In the genomic region with DNA sequence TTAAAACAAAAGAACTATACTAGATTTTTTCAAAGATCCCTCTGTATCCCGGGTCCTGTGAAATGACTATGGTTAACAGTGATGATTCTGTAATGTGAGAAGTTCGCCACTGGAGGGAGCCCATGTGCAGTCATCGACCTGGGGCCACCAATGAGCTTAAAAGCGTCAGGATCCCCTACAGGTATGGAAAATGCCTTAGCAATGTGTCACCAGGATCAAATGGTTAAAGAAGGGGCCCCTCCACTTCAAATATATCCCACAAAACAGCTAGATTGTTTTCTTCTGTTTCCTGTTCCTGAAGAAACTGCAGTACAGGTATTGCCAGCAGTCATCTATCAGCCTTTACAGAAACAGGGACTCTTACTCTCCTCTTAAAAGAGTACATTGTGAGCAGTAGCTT, we compare ENCODE assay signal across 8 cellular contexts. TPM values are rescaled to one million over a fixed set of nuclear protein-coding genes. Genes with fewer than 3 reads are reported as not detected.
DNase-seq lines count a peak whose midpoint lies in the region; ATAC-seq and TF ChIP-seq lines count a peak whose summit lies in the region.

No MANE protein-coding gene starts in this region.

- H3K4me3 Mint-ChIP-seq in naive B cell = peak overlapping the region in 1 of 8 donors; percentile 18

- H3K4me1 Mint-ChIP-seq in naive B cell = peaks cover 24 to 45% (median 33%) of the 10 kb centered on the region in 3 donors

- peak overlapping the region in 3 of 6 donors; percentile 73 to 97 (median 84) for H3K27ac Mint-ChIP-seq in naive B cell

- DNase-seq in Daoy (ENCODE audit: low read depth) (peak; percentile 64), NCI-H82 (lab: John Stamatoyannopoulos, UW) (peak; percentile 86), epithelial cell of proximal tubule (ENCODE audit: low read depth) (no peak), naive B cell (peak; percentile 54), OCI-M2 (lab: John Stamatoyannopoulos, UW; ENCODE audit: unreplicated experiment) (no peak)
- peak; percentile 34 for DNase-seq in activated CD8-positive, alpha-beta memory T cell treated with anti-CD3 and anti-CD28 coated beads, Interleukin-2, amount 50 U/mL, for 24 hours (ENCODE audit: extremely low read depth)
- DNase-seq in stimulated activated naive CD8-positive, alpha-beta T cell treated with anti-CD3 and anti-CD28 coated beads, Interleukin-15, Interleukin-2, amounts not matched to agents 100 U/mL and 50 U/mL, for 24 hours = peak; percentile 79

- no peaks in the 10 kb centered on the region for H3K9me3 Mint-ChIP-seq in naive B cell

- ATAC-seq in HG03159 (IDR thresholded peaks at IDR 0.05; ENCODE audit: unreplicated experiment) (peak; percentile 33), naive B cell (ENCODE audit: low read depth in 2 of 2) (peak in 1 of 2 donors; percentile 30)
- peak; percentile 25 for ATAC-seq in stimulated activated naive CD8-positive, alpha-beta T cell treated with anti-CD3 and anti-CD28 coated beads, Interleukin-15, Interleukin-2, amounts not matched to agents 100 U/mL and 50 U/mL, for 24 hours

- peak; percentile 86 for TF ChIP-seq CTCF in epithelial cell of proximal tubule (conservative IDR thresholded peaks at IDR 0.05; ENCODE audit: low read depth, low read length)

- H3K27me3 Mint-ChIP-seq in naive B cell = peaks cover 8 to 13% (median 11%) of the 10 kb centered on the region in 3 donors

- H3K4me3 ChIP-seq in epithelial cell of proximal tubule (ENCODE audit: low read depth, low read length) = no peak overlapping the region

- H3K36me3 Mint-ChIP-seq in naive B cell = no peaks in the 10 kb centered on the region

RNA-seq across cellular contexts. Expression of a gene that starts 15.3 kb away (rescaled TPM):
- not detected in 2 replicates for total RNA-seq in Daoy (2014; rRNA removed; shearing (Covaris generic))
- total RNA-seq in epithelial cell of proximal tubule = not detected in 2 replicates
- polyA plus RNA-seq in naive B cell (ENCODE audit: low read depth in 6 of 6) = under 1 TPM in 2 of 6 donors, not detected in 4; 0.22 to 0.45 TPM

Comparison
In these comparisons a context has a peak if more than half of its experiments do, and no peak if none do; other contexts are left out.
1. DNase-seq: peak in Daoy (single experiment), NCI-H82 (single experiment), activated CD8-positive, alpha-beta memory T cell treated with anti-CD3 and anti-CD28 coated beads, Interleukin-2, amount 50 U/mL, for 24 hours (single experiment), naive B cell (single experiment) and stimulated activated naive CD8-positive, alpha-beta T cell treated with anti-CD3 and anti-CD28 coated beads, Interleukin-15, Interleukin-2, amounts not matched to agents 100 U/mL and 50 U/mL, for 24 hours (single experiment); none in epithelial cell of proximal tubule (single experiment) and OCI-M2 (single experiment).